ENCODE assay signal across 14 cellular contexts in genomic region chr10:88921194-88921593, GRCh38.
"Had no signal": no experiment of that assay in that cellular context is flagged by ENCODE, and none has a peak within 500 bp of the region (broad histone marks: within the 10 kb centered on the region; RNA-seq: fewer than 3 reads in every experiment).

No MANE protein-coding gene starts in this region.

- H3K27ac ChIP-seq: brain microvascular endothelial cell, psoas muscle, WERI-Rb-1 had no signal

- H3K27me3 ChIP-seq: brain microvascular endothelial cell had no signal

- H3K4me3 ChIP-seq: psoas muscle had no signal

- H3K27ac Mint-ChIP-seq: activated naive CD4-positive, alpha-beta T cell treated with anti-CD3 and anti-CD28 coated beads for 36 hours; activated T-helper 17 cell treated with anti-CD3 and anti-CD28 coated beads, Interleukin-2, amount 50 U/mL, for 72 hours; dendritic cell treated with granulocyte-macrophage colony-stimulating factor and Interleukin-4, amounts not matched to agents 40 ng/mL and 50 ng/mL, for 4 days; nephron progenitor cell; T-cell had no signal

- ATAC-seq: activated T-helper 17 cell treated with anti-CD3 and anti-CD28 coated beads, Interleukin-2, amount 50 U/mL, for 72 hours; effector memory CD8-positive, alpha-beta T cell; psoas muscle; stimulated activated naive CD8-positive, alpha-beta T cell treated with anti-CD3 and anti-CD28 coated beads, Interleukin-15, Interleukin-2, amounts not matched to agents 100 U/mL and 50 U/mL, for 24 hours; T-cell had no signal

- H3K4me3 Mint-ChIP-seq: activated naive CD4-positive, alpha-beta T cell treated with anti-CD3 and anti-CD28 coated beads for 36 hours; activated T-helper 17 cell treated with anti-CD3 and anti-CD28 coated beads, Interleukin-2, amount 50 U/mL, for 72 hours; dendritic cell treated with granulocyte-macrophage colony-stimulating factor and Interleukin-4, amounts not matched to agents 40 ng/mL and 50 ng/mL, for 4 days; effector memory CD8-positive, alpha-beta T cell; nephron progenitor cell; T-cell had no signal

- H3K9me3 ChIP-seq: psoas muscle had no signal

- H3K9me3 Mint-ChIP-seq: activated naive CD4-positive, alpha-beta T cell treated with anti-CD3 and anti-CD28 coated beads for 36 hours; activated T-helper 17 cell treated with anti-CD3 and anti-CD28 coated beads, Interleukin-2, amount 50 U/mL, for 72 hours; effector memory CD8-positive, alpha-beta T cell; nephron progenitor cell; T-cell had no signal

- H3K27me3 Mint-ChIP-seq: activated T-helper 17 cell treated with anti-CD3 and anti-CD28 coated beads, Interleukin-2, amount 50 U/mL, for 72 hours; dendritic cell treated with granulocyte-macrophage colony-stimulating factor and Interleukin-4, amounts not matched to agents 40 ng/mL and 50 ng/mL, for 4 days; effector memory CD8-positive, alpha-beta T cell; T-cell had no signal

- DNase-seq: activated CD4-positive, alpha-beta T cell treated with anti-CD3 and anti-CD28 coated beads for 4 hours; activated naive CD4-positive, alpha-beta T cell treated with anti-CD3 and anti-CD28 coated beads for 36 hours; brain microvascular endothelial cell; cerebellar nuclear complex; effector memory CD8-positive, alpha-beta T cell; nephron progenitor cell; psoas muscle; stimulated activated CD4-positive, alpha-beta T cell treated with anti-CD3 and anti-CD28 coated beads, Interleukin-2, amount 100 ng/mL, for 48 hours; stimulated activated CD8-positive, alpha-beta memory T cell treated with anti-CD3 and anti-CD28 coated beads, Interleukin-4, amount 100 ng/mL, for 48 hours; stimulated activated naive CD8-positive, alpha-beta T cell treated with anti-CD3 and anti-CD28 coated beads, Interleukin-15, Interleukin-2, amounts not matched to agents 100 U/mL and 50 U/mL, for 24 hours; T-cell; WERI-Rb-1 had no signal

- H3K36me3 ChIP-seq: brain microvascular endothelial cell, WERI-Rb-1 had no signal

- H3K4me1 Mint-ChIP-seq: activated T-helper 17 cell treated with anti-CD3 and anti-CD28 coated beads, Interleukin-2, amount 50 U/mL, for 72 hours; T-cell had no signal
